ENCODE assay signal across 8 cellular contexts in the genomic region with DNA sequence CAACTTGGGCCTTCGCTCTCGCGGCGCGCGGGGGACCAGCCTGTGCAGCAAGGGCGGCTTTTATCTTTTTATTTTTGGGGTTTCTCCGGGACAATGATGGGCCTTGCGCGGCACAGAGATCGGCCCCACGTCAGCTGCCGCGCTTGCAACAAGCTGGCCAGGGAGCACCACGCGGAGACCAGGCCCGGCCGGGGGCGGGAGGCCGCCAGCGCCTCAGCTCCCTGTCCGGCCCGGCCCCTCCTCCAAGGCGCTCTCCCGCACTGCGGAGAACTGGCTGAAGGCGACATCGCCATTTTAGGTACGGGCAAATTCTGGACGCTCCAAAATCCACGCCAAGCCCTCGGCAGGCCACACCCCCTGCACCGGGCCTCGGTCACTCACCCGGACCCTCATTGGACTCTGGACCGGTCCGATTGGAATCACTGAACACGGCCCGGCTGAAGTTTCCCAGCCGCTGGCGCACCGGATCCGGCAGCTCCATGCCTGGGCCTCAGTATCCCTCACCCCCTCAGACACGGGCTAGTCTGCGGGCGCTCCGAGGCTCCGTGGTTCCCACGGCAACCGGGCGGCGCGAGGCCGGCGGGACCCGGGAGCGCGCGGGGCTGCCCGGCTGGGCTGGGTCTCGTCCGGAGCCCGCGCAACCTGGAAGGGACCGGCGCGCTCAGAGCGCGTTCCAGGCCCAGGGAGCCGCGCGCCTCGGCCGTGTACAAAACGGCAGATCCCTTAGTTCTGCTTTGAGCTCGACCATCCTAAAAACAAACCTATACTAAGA. TPM values are rescaled to one million over a fixed set of nuclear protein-coding genes. Genes with fewer than 3 reads are reported as not detected.
DNase-seq lines count a peak whose midpoint lies in the region; ATAC-seq and TF ChIP-seq lines count a peak whose summit lies in the region.

TSS of gene TMEM17 (minus strand) at position 547 of the 772 bp plus-strand sequence. CDS start at position 481, 66 bp downstream.

- peak within 1 kb of the TSS; percentile 83 for H3K27ac ChIP-seq in SK-N-MC
- H3K27ac ChIP-seq in iPS-20b (ENCODE audit: low read length), result no peak within 1 kb of the TSS
- peak within 1 kb of the TSS; percentile 79 to 85 (median 84) for H3K27ac ChIP-seq in gastrocnemius medialis

- intact Hi-C loops in gastrocnemius medialis (cut with DNase I; ENCODE audit: low total_unique reads), result loop anchor here (1.0 to 5.0 kb wide), 2 partner anchors 49 to 199 kb away; partner anchors contain the start of gene EHBP1

- H3K4me3 ChIP-seq in SK-N-MC (peak within 1 kb of the TSS; percentile 94), cardiac fibroblast (replicated peaks in 1 of 2; ENCODE audit: low read depth in 2 of 2, low read length in 2 of 2) (peak within 1 kb of the TSS; percentile 69 to 73), iPS-20b (ENCODE audit: low read length) (peak within 1 kb of the TSS; percentile 90), gastrocnemius medialis (peak within 1 kb of the TSS; percentile 66 to 79 (median 70))

- ATAC-seq in HG02623 (IDR thresholded peaks at IDR 0.05; ENCODE audit: unreplicated experiment) (peak; percentile 83), gastrocnemius medialis (peak; percentile 96 to 97)

- peaks cover 9% of the 10 kb centered on the region for H3K36me3 ChIP-seq in SK-N-MC (ENCODE audit: insufficient read depth, low read length)
- no peaks in the 10 kb centered on the region for H3K36me3 ChIP-seq in iPS-20b (ENCODE audit: insufficient read depth, low read depth, low read length)
- H3K36me3 ChIP-seq in gastrocnemius medialis, result no peaks in the 10 kb centered on the region

- DNase-seq in activated naive CD4-positive, alpha-beta T cell treated with Interleukin-2 at 50 U/mL for 16 hours, result peak; percentile 18
- DNase-seq in activated naive CD4-positive, alpha-beta T cell (lab: John Stamatoyannopoulos, UW), result no peak
- DNase-seq in NCI-H1092 (lab: John Stamatoyannopoulos, UW) (peak; percentile 79), SK-N-MC (ENCODE audit: low read depth, low spot score) (no peak), cardiac fibroblast (ENCODE audit: low read depth in 2 of 2) (peak; percentile 95), gastrocnemius medialis (peak; percentile 84 to 85)

- peak within 1 kb of the TSS; percentile 92 for H3K9ac ChIP-seq in SK-N-MC (ENCODE audit: insufficient read length)
- peak within 1 kb of the TSS; percentile 87; the same call in 1 of the 2 replicates for H3K9ac ChIP-seq in iPS-20b (ENCODE audit: low read depth, low read length)

- no peak for TF ChIP-seq CTCF in cardiac fibroblast (IDR thresholded peaks at IDR 0.05; ENCODE audit: low read depth, low read length)
- TF ChIP-seq CTCF in gastrocnemius medialis (IDR thresholded peaks at IDR 0.05 in 4 of 5, conservative IDR thresholded peaks at IDR 0.05 in 1 of 5), result no peak

- peak in 1 of 2 donors; percentile 49 for TF ChIP-seq POLR2A in gastrocnemius medialis (IDR thresholded peaks at IDR 0.05)

- peaks cover 5% of the 10 kb centered on the region; the same call in 1 of the 2 replicates for H3K4me1 ChIP-seq in iPS-20b (ENCODE audit: insufficient read depth, low read length)
- peaks cover 8 to 9% of the 10 kb centered on the region in 2 donors for H3K4me1 ChIP-seq in gastrocnemius medialis

- no peaks in the 10 kb centered on the region for H3K27me3 ChIP-seq in iPS-20b (ENCODE audit: insufficient read depth, low read length)
- H3K27me3 ChIP-seq in gastrocnemius medialis, result no peaks in the 10 kb centered on the region

- H3K9me3 ChIP-seq in SK-N-MC (ENCODE audit: low read depth, low read length), result no peaks in the 10 kb centered on the region; the same call in 1 of the 2 replicates
- H3K9me3 ChIP-seq in iPS-20b (ENCODE audit: insufficient read depth, low read depth, low read length), result no peaks in the 10 kb centered on the region
- H3K9me3 ChIP-seq in gastrocnemius medialis, result no peaks in the 10 kb centered on the region

- in situ Hi-C loops in gastrocnemius medialis (cut with MboI; ENCODE audit: low sequenced_read_pairs in 4 of 4), result no loop called here

RNA-seq across cellular contexts. Expression of gene TMEM17, which starts in this region (rescaled TPM):
- 1 to 10 TPM in 1 of 4 donors, under 1 TPM in 3; 0.15 to 1.8 (median 0.51) TPM for total RNA-seq in gastrocnemius medialis

Comparison
In these comparisons a context has a peak if more than half of its experiments do, and no peak if none do; other contexts are left out.
1. DNase-seq: peak in activated naive CD4-positive, alpha-beta T cell treated with Interleukin-2 at 50 U/mL for 16 hours (single experiment), NCI-H1092 (single experiment), cardiac fibroblast (2 of 2) and gastrocnemius medialis (2 of 2); none in activated naive CD4-positive, alpha-beta T cell (0 of 4) and SK-N-MC (single experiment).
2. Peak in every context shown above with its lines, with median percentiles within 50 percentile points of each other: H3K4me3 ChIP-seq.